17 cellular contexts compared by ENCODE assay signal in genomic region chr17:82302498-82302963, GRCh38. TPM values are rescaled to one million over a fixed set of nuclear protein-coding genes. Genes with fewer than 3 reads are reported as not detected.
DNase-seq lines count a peak whose midpoint lies in the region; ATAC-seq lines count a peak whose summit lies in the region.
"Had no signal": no experiment of that assay in that cellular context is flagged by ENCODE, and none has a peak within 500 bp of the region (broad histone marks: within the 10 kb centered on the region; RNA-seq: fewer than 3 reads in every experiment).

No MANE protein-coding gene starts in this region.

- CTCF ChIA-PET in activated CD8-positive, alpha-beta memory T cell treated with anti-CD3 and anti-CD28 coated beads, Interleukin-2, amount 10 ng/mL, durations not matched to agents 7 days and 5 days (lab: Charles Lee) = interaction anchor here (0.9 to 12.6 kb wide), 12 partner anchors 10 to 148 kb away, joined by 3 to 206 read pairs (median 4); partner anchors contain the start of genes CD7 and SECTM1

- H3K27ac ChIP-seq in neuronal stem cell (replicated peaks; ENCODE audit: low read length) = no peak overlapping the region
- H3K27ac ChIP-seq: HL-60 had no signal

- H3K4me3 ChIP-seq in neuronal stem cell (ENCODE audit: low read length in 2 of 2) = no peak overlapping the region
- H3K4me3 ChIP-seq: lung had no signal

- no peak overlapping the region for H3K18ac ChIP-seq in neuronal stem cell (ENCODE audit: low read length)

- no peak overlapping the region for H3K4me2 ChIP-seq in neuronal stem cell (ENCODE audit: insufficient read depth, low read length, poor library complexity, severe bottlenecking)

- no peak overlapping the region for H3K4ac ChIP-seq in neuronal stem cell (ENCODE audit: low read length)

- no peak overlapping the region for H3K14ac ChIP-seq in neuronal stem cell (ENCODE audit: low read length)

- POLR2A ChIA-PET in activated naive CD8-positive, alpha-beta T cell treated with anti-CD3 and anti-CD28 coated beads, Interleukin-2, amount 10 ng/mL, durations not matched to agents 7 days and 5 days (lab: Charles Lee) = interaction anchor here (1.0 to 9.8 kb wide), 9 partner anchors 10 to 265 kb away, joined by 3 to 222 read pairs (median 7); partner anchors contain the start of genes CCDC57, CD7, CSNK1D and DCXR

- WGBS in neuronal stem cell (ENCODE audit: extremely low coverage in 2 of 2, insufficient read length in 2 of 2, insufficient replicate concordance in 1 of 2), 2 donors = no CpG with 5 or more reads among the region's 18 CpGs

- in situ Hi-C loops in ACHN (cut with HindIII; ENCODE audit: low pct_ligation_motif_present, low pct_unique_long_range_greater_than_20kb, low sequenced_read_pairs) = no loop called here

- H3K27me3 ChIP-seq in neuronal stem cell (ENCODE audit: control insufficient read depth in 3 of 3, insufficient read depth in 3 of 3, low read depth in 1 of 3, low read length in 3 of 3) = peaks cover 0 to 16% (median 2%) of the 10 kb centered on the region in 3 experiments

- H3K23ac ChIP-seq in neuronal stem cell (ENCODE audit: low read depth, low read length, poor library complexity) = peak overlapping the region; percentile 57

- peak overlapping the region; percentile 94 for H3K27ac Mint-ChIP-seq in activated CD8-positive, alpha-beta memory T cell treated with anti-CD3 and anti-CD28 coated beads, Interleukin-2, amount 10 ng/mL, durations not matched to agents 7 days and 5 days
- peak overlapping the region in 2 of 3 donors; percentile 67 to 93 for H3K27ac Mint-ChIP-seq in IgD-negative memory B cell
- H3K27ac Mint-ChIP-seq in activated naive CD8-positive, alpha-beta T cell treated with anti-CD3 and anti-CD28 coated beads, Interleukin-2, amount 10 ng/mL, durations not matched to agents 7 days and 5 days = peak overlapping the region; percentile 90
- H3K27ac Mint-ChIP-seq: brain had no signal

- no peaks in the 10 kb centered on the region for H3K36me3 ChIP-seq in neuronal stem cell (replicated peaks in 1 of 2; ENCODE audit: control insufficient read depth in 2 of 2, insufficient read depth in 2 of 2, low read length in 2 of 2)

- peak overlapping the region; percentile 74 for H2BK15ac ChIP-seq in neuronal stem cell (ENCODE audit: low read length)

- H3K79me1 ChIP-seq in neuronal stem cell (ENCODE audit: low read depth, low read length) = peaks cover 4% of the 10 kb centered on the region

- peaks cover 8 to 25% of the 10 kb centered on the region in 2 donors for H3K4me1 ChIP-seq in neuronal stem cell (ENCODE audit: control insufficient read depth in 2 of 2, insufficient read depth in 1 of 2, low read depth in 1 of 2, low read length in 2 of 2)

- H3K4me1 Mint-ChIP-seq in activated CD8-positive, alpha-beta memory T cell treated with anti-CD3 and anti-CD28 coated beads, Interleukin-2, amount 10 ng/mL, durations not matched to agents 7 days and 5 days = peaks cover 88% of the 10 kb centered on the region
- H3K4me1 Mint-ChIP-seq in IgD-negative memory B cell = peaks cover 16 to 29% (median 25%) of the 10 kb centered on the region in 3 donors
- H3K4me1 Mint-ChIP-seq in activated naive CD8-positive, alpha-beta T cell treated with anti-CD3 and anti-CD28 coated beads, Interleukin-2, amount 10 ng/mL, durations not matched to agents 7 days and 5 days = peaks cover 68% of the 10 kb centered on the region

- peak overlapping the region; percentile 75 for H2AK5ac ChIP-seq in neuronal stem cell (ENCODE audit: low read depth, low read length)

- H3K36me3 Mint-ChIP-seq in activated CD8-positive, alpha-beta memory T cell treated with anti-CD3 and anti-CD28 coated beads, Interleukin-2, amount 10 ng/mL, durations not matched to agents 7 days and 5 days = no peaks in the 10 kb centered on the region
- no peaks in the 10 kb centered on the region for H3K36me3 Mint-ChIP-seq in IgD-negative memory B cell
- H3K36me3 Mint-ChIP-seq in activated naive CD8-positive, alpha-beta T cell treated with anti-CD3 and anti-CD28 coated beads, Interleukin-2, amount 10 ng/mL, durations not matched to agents 7 days and 5 days = no peaks in the 10 kb centered on the region
- H3K36me3 Mint-ChIP-seq: brain had no signal

- peak overlapping the region; percentile 61 for H2AFZ ChIP-seq in neuronal stem cell (ENCODE audit: low read length)

- H2BK5ac ChIP-seq in neuronal stem cell (ENCODE audit: low read length) = peak overlapping the region; percentile 75

- H3K27me3 Mint-ChIP-seq in activated CD8-positive, alpha-beta memory T cell treated with anti-CD3 and anti-CD28 coated beads, Interleukin-2, amount 10 ng/mL, durations not matched to agents 7 days and 5 days = no peaks in the 10 kb centered on the region
- H3K27me3 Mint-ChIP-seq in IgD-negative memory B cell = peaks cover 1% of the 10 kb centered on the region
- H3K27me3 Mint-ChIP-seq in activated naive CD8-positive, alpha-beta T cell treated with anti-CD3 and anti-CD28 coated beads, Interleukin-2, amount 10 ng/mL, durations not matched to agents 7 days and 5 days = no peaks in the 10 kb centered on the region

- peak overlapping the region; percentile 84 for H2BK12ac ChIP-seq in neuronal stem cell (ENCODE audit: low read length)

- ATAC-seq in activated CD8-positive, alpha-beta memory T cell treated with anti-CD3 and anti-CD28 coated beads, Interleukin-2, amount 10 ng/mL, durations not matched to agents 7 days and 5 days = peak; percentile 2
- no peak for ATAC-seq in activated naive CD8-positive, alpha-beta T cell treated with anti-CD3 and anti-CD28 coated beads, Interleukin-2, amount 10 ng/mL, durations not matched to agents 7 days and 5 days (ENCODE audit: low read depth)

- H3K4me3 Mint-ChIP-seq in activated CD8-positive, alpha-beta memory T cell treated with anti-CD3 and anti-CD28 coated beads, Interleukin-2, amount 10 ng/mL, durations not matched to agents 7 days and 5 days = peak overlapping the region; percentile 66
- H3K4me3 Mint-ChIP-seq in IgD-negative memory B cell = peak overlapping the region in 3 of 4 donors; percentile 49 to 88 (median 71)
- H3K4me3 Mint-ChIP-seq in activated naive CD8-positive, alpha-beta T cell treated with anti-CD3 and anti-CD28 coated beads, Interleukin-2, amount 10 ng/mL, durations not matched to agents 7 days and 5 days = peak overlapping the region; percentile 81
- H3K4me3 Mint-ChIP-seq: brain had no signal

- peak overlapping the region; percentile 30 for H3K9ac ChIP-seq in neuronal stem cell (ENCODE audit: low read depth, low read length, poor library complexity)

- no peak overlapping the region for H4K91ac ChIP-seq in neuronal stem cell (ENCODE audit: low read depth, low read length, poor library complexity)

- no peaks in the 10 kb centered on the region for H3K9me3 Mint-ChIP-seq in activated CD8-positive, alpha-beta memory T cell treated with anti-CD3 and anti-CD28 coated beads, Interleukin-2, amount 10 ng/mL, durations not matched to agents 7 days and 5 days (ENCODE audit: low read depth)
- H3K9me3 Mint-ChIP-seq in IgD-negative memory B cell = no peaks in the 10 kb centered on the region
- no peaks in the 10 kb centered on the region for H3K9me3 Mint-ChIP-seq in activated naive CD8-positive, alpha-beta T cell treated with anti-CD3 and anti-CD28 coated beads, Interleukin-2, amount 10 ng/mL, durations not matched to agents 7 days and 5 days

- H4K8ac ChIP-seq in neuronal stem cell (ENCODE audit: low read depth, low read length) = peak overlapping the region; percentile 17

- H2BK120ac ChIP-seq in neuronal stem cell (ENCODE audit: low read depth, low read length) = no peak overlapping the region

- no peak for DNase-seq in activated CD8-positive, alpha-beta memory T cell treated with anti-CD3 and anti-CD28 coated beads, Interleukin-2, amount 10 ng/mL, durations not matched to agents 7 days and 5 days
- DNase-seq in activated CD8-positive, alpha-beta memory T cell treated with anti-CD3 and anti-CD28 coated beads, Interleukin-2, amount 50 U/mL, for 4 hours = no peak
- no peak for DNase-seq in activated naive CD8-positive, alpha-beta T cell treated with anti-CD3 and anti-CD28 coated beads, Interleukin-2, amount 10 ng/mL, durations not matched to agents 7 days and 5 days
- DNase-seq in neuronal stem cell (ENCODE audit: low spot score) = no peak
- no peak for DNase-seq in NCI-H1694 treated with DMSO at 0.1 percent for 48 hours (lab: John Stamatoyannopoulos, UW)
- DNase-seq in ACHN = no peak
- no peak for DNase-seq in hypothalamus (lab: John Stamatoyannopoulos, UW)
- DNase-seq: HCEC 1CT, NCI-H2081, NCI-H774, SHP77 had no signal

- no peaks in the 10 kb centered on the region for H3K9me3 ChIP-seq in neuronal stem cell (replicated peaks in 1 of 2; ENCODE audit: control insufficient read depth in 2 of 2, insufficient read depth in 1 of 2, low read depth in 1 of 2, low read length in 2 of 2)

RNA-seq across cellular contexts. Expression of gene CD7, which starts 14.9 kb away (rescaled TPM):
- total RNA-seq in activated CD8-positive, alpha-beta memory T cell treated with anti-CD3 and anti-CD28 coated beads, Interleukin-2, amount 10 ng/mL, durations not matched to agents 7 days and 5 days = 100 to 1,000 TPM; 307 to 417 TPM
- polyA plus RNA-seq in IgD-negative memory B cell = 4.4 TPM
- 100 to 1,000 TPM; 286 to 320 TPM for total RNA-seq in activated naive CD8-positive, alpha-beta T cell treated with anti-CD3 and anti-CD28 coated beads, Interleukin-2, amount 10 ng/mL, durations not matched to agents 7 days and 5 days
- polyA plus RNA-seq in neuronal stem cell (2013, experiment 1 of 2) = 1.5 TPM
- 1.5 TPM for polyA plus RNA-seq in neuronal stem cell (2013, experiment 2 of 2)
- total RNA-seq: temporal lobe had no signal

RNA-seq across cellular contexts. Expression of gene CSNK1D, which starts 29.0 kb away (rescaled TPM):
- 100 to 1,000 TPM; 120 to 139 TPM for total RNA-seq in activated CD8-positive, alpha-beta memory T cell treated with anti-CD3 and anti-CD28 coated beads, Interleukin-2, amount 10 ng/mL, durations not matched to agents 7 days and 5 days
- polyA plus RNA-seq in IgD-negative memory B cell = 78.3 TPM
- total RNA-seq in activated naive CD8-positive, alpha-beta T cell treated with anti-CD3 and anti-CD28 coated beads, Interleukin-2, amount 10 ng/mL, durations not matched to agents 7 days and 5 days = 100 to 1,000 TPM; 135 to 140 TPM
- 70.3 TPM for polyA plus RNA-seq in neuronal stem cell (2013, experiment 1 of 2)
- polyA plus RNA-seq in neuronal stem cell (2013, experiment 2 of 2) = 72.1 TPM

RNA-seq across cellular contexts. Expression of gene SECTM1, which starts 31.0 kb away (rescaled TPM):
- total RNA-seq in activated CD8-positive, alpha-beta memory T cell treated with anti-CD3 and anti-CD28 coated beads, Interleukin-2, amount 10 ng/mL, durations not matched to agents 7 days and 5 days = 1 to 10 TPM in 1 of 2 experiments, under 1 TPM in 1; 0.68 to 2.7 TPM
- polyA plus RNA-seq in IgD-negative memory B cell = 0.83 TPM
- 1 to 10 TPM in 1 of 2 experiments, under 1 TPM in 1; 0.86 to 1.0 TPM for total RNA-seq in activated naive CD8-positive, alpha-beta T cell treated with anti-CD3 and anti-CD28 coated beads, Interleukin-2, amount 10 ng/mL, durations not matched to agents 7 days and 5 days
- polyA plus RNA-seq in neuronal stem cell (2013, experiment 1 of 2) = 0.39 TPM
- 0.65 TPM for polyA plus RNA-seq in neuronal stem cell (2013, experiment 2 of 2)

RNA-seq across cellular contexts. Expression of gene TEX19, which starts 56.5 kb away (rescaled TPM):
- total RNA-seq in activated CD8-positive, alpha-beta memory T cell treated with anti-CD3 and anti-CD28 coated beads, Interleukin-2, amount 10 ng/mL, durations not matched to agents 7 days and 5 days = under 1 TPM in 1 of 2 experiments, not detected in 1; 0.15 TPM
- polyA plus RNA-seq in IgD-negative memory B cell = 0.36 TPM
- not detected for total RNA-seq in activated naive CD8-positive, alpha-beta T cell treated with anti-CD3 and anti-CD28 coated beads, Interleukin-2, amount 10 ng/mL, durations not matched to agents 7 days and 5 days
- 0.28 TPM for polyA plus RNA-seq in neuronal stem cell (2013, experiment 1 of 2)
- 0.19 TPM for polyA plus RNA-seq in neuronal stem cell (2013, experiment 2 of 2)
- total RNA-seq: lung, omental fat pad, temporal lobe had no signal
